Comparison of ENCODE assay signal across 8 cellular contexts in genomic region chr12:122646568-122647220, GRCh38. TPM values are rescaled to one million over a fixed set of nuclear protein-coding genes. Genes with fewer than 3 reads are reported as not detected.
DNase-seq lines count a peak whose midpoint lies in the region; ATAC-seq and TF ChIP-seq lines count a peak whose summit lies in the region.

No MANE protein-coding gene starts in this region.

- no peaks in the 10 kb centered on the region for H3K4me1 ChIP-seq in thoracic aorta (ENCODE audit: control insufficient read depth in 1 of 2, low read depth in 2 of 2)

- ATAC-seq in GM19455 (IDR thresholded peaks at IDR 0.05; ENCODE audit: unreplicated experiment): peak; percentile 71
- peak; percentile 76 for ATAC-seq in HG03521 (IDR thresholded peaks at IDR 0.05; ENCODE audit: unreplicated experiment)
- ATAC-seq in thoracic aorta (ENCODE audit: insufficient number of reproducible peaks, low FRiP score, low read depth): no peak

- no peaks in the 10 kb centered on the region for H3K27me3 ChIP-seq in BJ (ENCODE audit: control insufficient read depth, insufficient read depth, low read length)
- H3K27me3 ChIP-seq in thoracic aorta (replicated peaks; ENCODE audit: insufficient read depth): no peaks in the 10 kb centered on the region

- no peaks in the 10 kb centered on the region; the same call in 1 of the 2 replicates for H3K36me3 ChIP-seq in BJ (ENCODE audit: control insufficient read depth, insufficient read depth, low read length)
- no peaks in the 10 kb centered on the region for H3K36me3 ChIP-seq in thoracic aorta

- POLR2A ChIA-PET in BJ (lab: Charles Lee): no interaction called here

- DNase-seq in BJ (ENCODE audit: low read depth): peak; percentile 60
- DNase-seq in activated CD4-positive, CD25-positive, alpha-beta regulatory T cell treated with anti-CD3 and anti-CD28 coated beads, Interleukin-2, amount 50 U/mL, for 16 hours (ENCODE audit: low read depth, low spot score): peak; percentile 20
- DNase-seq in fibroblast of the aortic adventitia (ENCODE audit: low read depth): peak; percentile 51
- no peak for DNase-seq in thoracic aorta (ENCODE audit: low spot score)
- DNase-seq in NCI-H446 (lab: John Stamatoyannopoulos, UW): no peak
- DNase-seq in HK-2 (ENCODE audit: unreplicated experiment): no peak

- CTCF ChIA-PET in BJ (lab: Yijun Ruan, JAX): interaction anchor here (2.5 kb wide), 1 partner anchor 9 kb away, joined by 15 read pairs; no protein-coding TSS in a partner anchor

- TF ChIP-seq CTCF in BJ (IDR thresholded peaks at IDR 0.05; ENCODE audit: insufficient read depth, low read depth, low read length) (no peak), fibroblast of the aortic adventitia (IDR thresholded peaks at IDR 0.05; ENCODE audit: insufficient read depth, low read length) (no peak), thoracic aorta (IDR thresholded peaks at IDR 0.05) (no peak)

- H3K4me3 ChIP-seq in BJ (ENCODE audit: low read depth, low read length) (no peak overlapping the region), fibroblast of the aortic adventitia (ENCODE audit: low read depth, low read length) (no peak overlapping the region), thoracic aorta (peak overlapping the region; percentile 9)

- no peaks in the 10 kb centered on the region for H3K9me3 ChIP-seq in thoracic aorta

- no peak overlapping the region for H3K27ac ChIP-seq in thoracic aorta

RNA-seq across cellular contexts. Expression of gene HCAR2, which starts 56.5 kb away (rescaled TPM):
- not detected in 2 replicates for polyA plus RNA-seq in BJ (2011; rRNA removed)
- not detected in 2 replicates for polyA minus RNA-seq in BJ (2011; rRNA and poly(A)+ RNA removed)
- 0.25 TPM in 1 of 2 replicates, not detected in the other for total RNA-seq in fibroblast of the aortic adventitia (ENCODE audit: low replicate concordance)
- total RNA-seq in thoracic aorta: under 1 TPM in 1 of 2 donors, not detected in 1; 0.35 TPM

Comparison
In these comparisons a context has a peak if more than half of its experiments do, and no peak if none do; other contexts are left out.
1. DNase-seq: peak in BJ (single experiment), activated CD4-positive, CD25-positive, alpha-beta regulatory T cell treated with anti-CD3 and anti-CD28 coated beads, Interleukin-2, amount 50 U/mL, for 16 hours (single experiment) and fibroblast of the aortic adventitia (single experiment); none in thoracic aorta (single experiment), NCI-H446 (0 of 2) and HK-2 (single experiment).